In the genomic region with DNA sequence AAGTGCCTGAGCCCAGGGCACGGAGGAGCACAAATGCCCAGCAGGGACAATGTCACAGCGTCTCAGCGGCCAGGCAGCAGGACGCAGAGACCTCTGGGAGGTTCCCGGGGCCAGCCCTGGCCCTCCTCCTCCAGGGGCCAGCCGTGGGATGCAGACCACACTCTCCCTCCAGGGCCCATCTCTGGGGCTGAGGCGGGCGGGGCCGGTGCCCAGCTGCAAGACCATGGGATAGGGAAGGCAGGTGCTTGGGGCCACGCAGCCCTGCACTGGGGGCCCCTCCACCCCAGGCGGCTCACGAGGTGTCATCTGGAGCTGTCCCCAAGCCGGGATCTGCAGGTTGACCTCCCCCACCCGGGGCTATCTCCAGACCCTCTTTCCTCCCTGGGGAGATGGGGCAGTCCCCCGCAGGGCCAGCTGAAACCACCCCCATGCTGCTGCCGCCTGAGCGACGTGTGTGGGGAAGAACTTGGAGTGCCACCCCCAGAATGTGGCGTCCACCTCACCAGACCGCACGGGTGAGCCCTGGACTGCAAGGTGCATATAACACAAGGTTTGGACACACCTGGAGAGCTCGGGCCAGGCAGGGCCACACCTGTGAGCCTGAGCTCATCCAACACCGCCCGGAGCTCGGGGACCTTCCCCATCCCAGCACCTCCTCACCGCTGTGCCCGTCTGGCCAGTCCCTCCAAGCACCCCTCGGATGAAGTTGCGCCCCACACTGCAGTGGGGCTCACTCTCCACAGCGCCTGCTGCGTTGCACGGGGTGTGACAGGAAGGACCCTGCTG, we compare ENCODE assay signal across 1 cellular context.
TF ChIP-seq lines count a peak whose summit lies in the region.

No MANE protein-coding gene starts in this region.

TF ChIP-seq in GM12878, 131 proteins besides CTCF, POLR2A, EP300 and RAD21:
- no peak for TF ChIP-seq SREBF1 (IDR thresholded peaks at IDR 0.05; ENCODE audit: low read length)
- TF ChIP-seq MLLT1 (IDR thresholded peaks at IDR 0.05) = no peak
- no peak for TF ChIP-seq NKRF (conservative IDR thresholded peaks at IDR 0.05)
- TF ChIP-seq MAX (IDR thresholded peaks at IDR 0.05; ENCODE audit: low read depth, low read length) = no peak
- no peak for TF ChIP-seq BACH1 (IDR thresholded peaks at IDR 0.05; ENCODE audit: borderline replicate concordance)
- no peak for TF ChIP-seq CEBPB (IDR thresholded peaks at IDR 0.05; ENCODE audit: borderline replicate concordance in 1 of 2, low read depth in 2 of 2, low read length in 2 of 2)
- no peak for TF ChIP-seq HDAC2 (IDR thresholded peaks at IDR 0.05)
- TF ChIP-seq E2F4 (IDR thresholded peaks at IDR 0.05; ENCODE audit: low read depth, low read length) = no peak
- TF ChIP-seq, protein P1, sequence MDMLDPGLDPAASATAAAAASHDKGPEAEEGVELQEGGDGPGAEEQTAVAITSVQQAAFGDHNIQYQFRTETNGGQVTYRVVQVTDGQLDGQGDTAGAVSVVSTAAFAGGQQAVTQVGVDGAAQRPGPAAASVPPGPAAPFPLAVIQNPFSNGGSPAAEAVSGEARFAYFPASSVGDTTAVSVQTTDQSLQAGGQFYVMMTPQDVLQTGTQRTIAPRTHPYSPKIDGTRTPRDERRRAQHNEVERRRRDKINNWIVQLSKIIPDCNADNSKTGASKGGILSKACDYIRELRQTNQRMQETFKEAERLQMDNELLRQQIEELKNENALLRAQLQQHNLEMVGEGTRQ (IDR thresholded peaks at IDR 0.05; ENCODE audit: borderline replicate concordance, low read depth, low read length) = no peak
- no peak for TF ChIP-seq SMAD1 (IDR thresholded peaks at IDR 0.05; ENCODE audit: low read depth, partially characterized antibody)
- TF ChIP-seq IKZF1 (conservative IDR thresholded peaks at IDR 0.05) = peak; percentile 47; the same call in 1 of the 2 replicates
- no peak for TF ChIP-seq POLR2AphosphoS2 (IDR thresholded peaks at IDR 0.05; ENCODE audit: low read depth, low read length)
- peak; percentile 76 for TF ChIP-seq MEF2B (IDR thresholded peaks at IDR 0.05; ENCODE audit: partially characterized antibody, poor library complexity, severe bottlenecking)
- TF ChIP-seq ESRRA (IDR thresholded peaks at IDR 0.05; ENCODE audit: low read length) = no peak
- TF ChIP-seq CHD4 (IDR thresholded peaks at IDR 0.05) = no peak
- no peak for TF ChIP-seq ZNF207 (IDR thresholded peaks at IDR 0.05; ENCODE audit: borderline replicate concordance)
- TF ChIP-seq, protein P2, sequence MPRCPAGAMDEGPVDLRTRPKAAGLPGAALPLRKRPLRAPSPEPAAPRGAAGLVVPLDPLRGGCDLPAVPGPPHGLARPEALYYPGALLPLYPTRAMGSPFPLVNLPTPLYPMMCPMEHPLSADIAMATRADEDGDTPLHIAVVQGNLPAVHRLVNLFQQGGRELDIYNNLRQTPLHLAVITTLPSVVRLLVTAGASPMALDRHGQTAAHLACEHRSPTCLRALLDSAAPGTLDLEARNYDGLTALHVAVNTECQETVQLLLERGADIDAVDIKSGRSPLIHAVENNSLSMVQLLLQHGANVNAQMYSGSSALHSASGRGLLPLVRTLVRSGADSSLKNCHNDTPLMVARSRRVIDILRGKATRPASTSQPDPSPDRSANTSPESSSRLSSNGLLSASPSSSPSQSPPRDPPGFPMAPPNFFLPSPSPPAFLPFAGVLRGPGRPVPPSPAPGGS (IDR thresholded peaks at IDR 0.05; ENCODE audit: borderline replicate concordance, insufficient read depth, low read depth, low read length, poor library complexity, severe bottlenecking) = no peak
- peak; percentile 36; the same call in 1 of the 2 replicates for TF ChIP-seq DPF2 (IDR thresholded peaks at IDR 0.05)
- no peak for TF ChIP-seq ZNF217 (IDR thresholded peaks at IDR 0.05)
- no peak for TF ChIP-seq GABPA (IDR thresholded peaks at IDR 0.05; ENCODE audit: low read depth)
- peak in 1 of 2 experiments; percentile 9; a peak in 1 of 4 replicates for TF ChIP-seq BHLHE40 (IDR thresholded peaks at IDR 0.05; ENCODE audit: borderline replicate concordance in 1 of 2, low read depth in 2 of 2, low read length in 1 of 2)
- no peak for TF ChIP-seq RELA (IDR thresholded peaks at IDR 0.05; ENCODE audit: borderline replicate concordance, partially characterized antibody)
- TF ChIP-seq FOXM1 (IDR thresholded peaks at IDR 0.05; ENCODE audit: low read depth, low read length) = no peak
- TF ChIP-seq CBX3 (IDR thresholded peaks at IDR 0.05; ENCODE audit: borderline replicate concordance, low read depth) = no peak
- no peak for TF ChIP-seq IRF4 (IDR thresholded peaks at IDR 0.05; ENCODE audit: low read depth, low read length)
- TF ChIP-seq CBFB (IDR thresholded peaks at IDR 0.05; ENCODE audit: low read depth) = no peak
- 0 out of 2 replicates have a peak, but pooled peaks have one; percentile 11 for TF ChIP-seq RUNX3 (IDR thresholded peaks at IDR 0.05; ENCODE audit: low read length)
- no peak for TF ChIP-seq NR2F1 (conservative IDR thresholded peaks at IDR 0.05)
- no peak for TF ChIP-seq YBX1 (IDR thresholded peaks at IDR 0.05)
- no peak for TF ChIP-seq SKIL (IDR thresholded peaks at IDR 0.05; ENCODE audit: low read depth, poor library complexity, severe bottlenecking)
- TF ChIP-seq, protein P3, sequence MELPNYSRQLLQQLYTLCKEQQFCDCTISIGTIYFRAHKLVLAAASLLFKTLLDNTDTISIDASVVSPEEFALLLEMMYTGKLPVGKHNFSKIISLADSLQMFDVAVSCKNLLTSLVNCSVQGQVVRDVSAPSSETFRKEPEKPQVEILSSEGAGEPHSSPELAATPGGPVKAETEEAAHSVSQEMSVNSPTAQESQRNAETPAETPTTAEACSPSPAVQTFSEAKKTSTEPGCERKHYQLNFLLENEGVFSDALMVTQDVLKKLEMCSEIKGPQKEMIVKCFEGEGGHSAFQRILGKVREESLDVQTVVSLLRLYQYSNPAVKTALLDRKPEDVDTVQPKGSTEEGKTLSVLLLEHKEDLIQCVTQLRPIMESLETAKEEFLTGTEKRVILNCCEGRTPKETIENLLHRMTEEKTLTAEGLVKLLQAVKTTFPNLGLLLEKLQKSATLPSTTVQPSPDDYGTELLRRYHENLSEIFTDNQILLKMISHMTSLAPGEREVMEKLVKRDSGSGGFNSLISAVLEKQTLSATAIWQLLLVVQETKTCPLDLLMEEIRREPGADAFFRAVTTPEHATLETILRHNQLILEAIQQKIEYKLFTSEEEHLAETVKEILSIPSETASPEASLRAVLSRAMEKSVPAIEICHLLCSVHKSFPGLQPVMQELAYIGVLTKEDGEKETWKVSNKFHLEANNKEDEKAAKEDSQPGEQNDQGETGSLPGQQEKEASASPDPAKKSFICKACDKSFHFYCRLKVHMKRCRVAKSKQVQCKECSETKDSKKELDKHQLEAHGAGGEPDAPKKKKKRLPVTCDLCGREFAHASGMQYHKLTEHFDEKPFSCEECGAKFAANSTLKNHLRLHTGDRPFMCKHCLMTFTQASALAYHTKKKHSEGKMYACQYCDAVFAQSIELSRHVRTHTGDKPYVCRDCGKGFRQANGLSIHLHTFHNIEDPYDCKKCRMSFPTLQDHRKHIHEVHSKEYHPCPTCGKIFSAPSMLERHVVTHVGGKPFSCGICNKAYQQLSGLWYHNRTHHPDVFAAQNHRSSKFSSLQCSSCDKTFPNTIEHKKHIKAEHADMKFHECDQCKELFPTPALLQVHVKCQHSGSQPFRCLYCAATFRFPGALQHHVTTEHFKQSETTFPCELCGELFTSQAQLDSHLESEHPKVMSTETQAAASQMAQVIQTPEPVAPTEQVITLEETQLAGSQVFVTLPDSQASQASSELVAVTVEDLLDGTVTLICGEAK (IDR thresholded peaks at IDR 0.05; ENCODE audit: borderline replicate concordance) = no peak
- 0 out of 2 replicates have a peak, but pooled peaks have one; percentile 10 for TF ChIP-seq EED (IDR thresholded peaks at IDR 0.05; ENCODE audit: low read depth)
- TF ChIP-seq TCF7 (IDR thresholded peaks at IDR 0.05; ENCODE audit: borderline replicate concordance) = no peak
- TF ChIP-seq RBBP5 (conservative IDR thresholded peaks at IDR 0.05) = no peak
